20 cellular contexts compared by ENCODE assay signal in genomic region chr10:44920252-44920651, GRCh38. TPM values are rescaled to one million over a fixed set of nuclear protein-coding genes. Genes with fewer than 3 reads are reported as not detected.
DNase-seq lines count a peak whose midpoint lies in the region; TF ChIP-seq lines count a peak whose summit lies in the region.
"Had no signal": no experiment of that assay in that cellular context is flagged by ENCODE, and none has a peak within 500 bp of the region (broad histone marks: within the 10 kb centered on the region; RNA-seq: fewer than 3 reads in every experiment).

No MANE protein-coding gene starts in this region.

- POLR2A ChIA-PET in activated CD4-positive, alpha-beta T cell treated with anti-CD3 and anti-CD28 coated beads, Interleukin-2, amount 10 ng/mL, durations not matched to agents 7 days and 5 days (lab: Charles Lee), result no interaction called here

- CTCF ChIA-PET in activated CD4-positive, alpha-beta T cell treated with anti-CD3 and anti-CD28 coated beads, Interleukin-2, amount 10 ng/mL, durations not matched to agents 7 days and 5 days (lab: Charles Lee), result interaction anchor here (1.0 kb wide), 1 partner anchor 11 kb away, joined by 3 read pairs; no protein-coding TSS in a partner anchor

- DNase-seq in activated CD8-positive, alpha-beta memory T cell treated with anti-CD3 and anti-CD28 coated beads for 24 hours, result peak; percentile 26
- no peak for DNase-seq in activated CD8-positive, alpha-beta memory T cell treated with anti-CD3 and anti-CD28 coated beads, Interleukin-2, amount 50 U/mL, for 48 hours
- DNase-seq in glutamatergic neuron, result no peak
- peak; percentile 75 for DNase-seq in mesenteric fat pad (ENCODE audit: low spot score)
- DNase-seq in type B pancreatic cell (ENCODE audit: extremely low spot score, unreplicated experiment), result peak; percentile 44
- no peak for DNase-seq in NCI-H2196 treated with DMSO at 0.1 percent for 48 hours (lab: John Stamatoyannopoulos, UW; ENCODE audit: unreplicated experiment)
- no peak for DNase-seq in NCI-H1930 (lab: John Stamatoyannopoulos, UW)
- DNase-seq in activated CD4-positive, alpha-beta T cell treated with anti-CD3 and anti-CD28 coated beads, Interleukin-2, amount 10 ng/mL, durations not matched to agents 7 days and 5 days, result no peak
- DNase-seq: CD4-positive, CD25-positive, alpha-beta regulatory T cell; DMS153; DMS79; EL; GDM1; H9 had no signal

- H3K27me3 Mint-ChIP-seq in glutamatergic neuron (ENCODE audit: unreplicated experiment), result peaks cover 10% of the 10 kb centered on the region
- no peaks in the 10 kb centered on the region for H3K27me3 Mint-ChIP-seq in type B pancreatic cell
- peaks cover 8% of the 10 kb centered on the region for H3K27me3 Mint-ChIP-seq in activated CD4-positive, alpha-beta T cell treated with anti-CD3 and anti-CD28 coated beads, Interleukin-2, amount 10 ng/mL, durations not matched to agents 7 days and 5 days
- H3K27me3 Mint-ChIP-seq: CD4-positive, CD25-positive, alpha-beta regulatory T cell had no signal

- H3K27ac Mint-ChIP-seq in glutamatergic neuron (ENCODE audit: unreplicated experiment) (no peak overlapping the region), type B pancreatic cell (no peak overlapping the region)
- no peak overlapping the region for H3K27ac Mint-ChIP-seq in activated CD4-positive, alpha-beta T cell treated with anti-CD3 and anti-CD28 coated beads, Interleukin-2, amount 10 ng/mL, durations not matched to agents 7 days and 5 days
- H3K27ac Mint-ChIP-seq: B cell; CD4-positive, CD25-positive, alpha-beta regulatory T cell; CD8-positive, alpha-beta T cell; GM23338; H9 had no signal

- TF ChIP-seq CTCF in glutamatergic neuron (IDR thresholded peaks at IDR 0.05; ENCODE audit: partially characterized antibody, unreplicated experiment) (no peak), type B pancreatic cell (conservative IDR thresholded peaks at IDR 0.05) (no peak)

- H3K4me3 Mint-ChIP-seq in glutamatergic neuron (ENCODE audit: unreplicated experiment), result peak overlapping the region; percentile 44
- no peak overlapping the region for H3K4me3 Mint-ChIP-seq in type B pancreatic cell
- H3K4me3 Mint-ChIP-seq in activated CD4-positive, alpha-beta T cell treated with anti-CD3 and anti-CD28 coated beads, Interleukin-2, amount 10 ng/mL, durations not matched to agents 7 days and 5 days, result no peak overlapping the region
- H3K4me3 Mint-ChIP-seq: B cell; CD4-positive, CD25-positive, alpha-beta regulatory T cell; CD8-positive, alpha-beta T cell; GM23338; H9 had no signal

- H3K9me3 Mint-ChIP-seq in glutamatergic neuron (ENCODE audit: unreplicated experiment), result peaks cover 9% of the 10 kb centered on the region
- H3K9me3 Mint-ChIP-seq in type B pancreatic cell, result no peaks in the 10 kb centered on the region
- H3K9me3 Mint-ChIP-seq in activated CD4-positive, alpha-beta T cell treated with anti-CD3 and anti-CD28 coated beads, Interleukin-2, amount 10 ng/mL, durations not matched to agents 7 days and 5 days, result no peaks in the 10 kb centered on the region
- H3K9me3 Mint-ChIP-seq: CD8-positive, alpha-beta T cell had no signal

- H3K4me1 Mint-ChIP-seq in glutamatergic neuron (ENCODE audit: low read depth, unreplicated experiment) (no peaks in the 10 kb centered on the region), type B pancreatic cell (ENCODE audit: unreplicated experiment) (peaks cover 8% of the 10 kb centered on the region)
- H3K4me1 Mint-ChIP-seq in activated CD4-positive, alpha-beta T cell treated with anti-CD3 and anti-CD28 coated beads, Interleukin-2, amount 10 ng/mL, durations not matched to agents 7 days and 5 days, result no peaks in the 10 kb centered on the region
- H3K4me1 Mint-ChIP-seq: B cell, GM23338 had no signal

- H3K36me3 Mint-ChIP-seq in glutamatergic neuron (ENCODE audit: unreplicated experiment) (peaks cover 11% of the 10 kb centered on the region), type B pancreatic cell (no peaks in the 10 kb centered on the region)
- H3K36me3 Mint-ChIP-seq in activated CD4-positive, alpha-beta T cell treated with anti-CD3 and anti-CD28 coated beads, Interleukin-2, amount 10 ng/mL, durations not matched to agents 7 days and 5 days (ENCODE audit: low read depth), result no peaks in the 10 kb centered on the region
- H3K36me3 Mint-ChIP-seq: CD4-positive, CD25-positive, alpha-beta regulatory T cell; CD8-positive, alpha-beta T cell had no signal

RNA-seq across cellular contexts. Expression of gene TMEM72, which starts 9.1 kb away (rescaled TPM):
- total RNA-seq in glutamatergic neuron (ENCODE audit: unreplicated experiment), result not detected
- not detected for total RNA-seq in mesenteric fat pad
- 0.40 and 1.2 TPM in 2 replicates for total RNA-seq in type B pancreatic cell (ENCODE audit: low replicate concordance)
- not detected for total RNA-seq in activated CD4-positive, alpha-beta T cell treated with anti-CD3 and anti-CD28 coated beads, Interleukin-2, amount 10 ng/mL, durations not matched to agents 7 days and 5 days
- total RNA-seq: B cell; Caco-2; CD4-positive, CD25-positive, alpha-beta regulatory T cell; CD8-positive, alpha-beta T cell; GM12878; GM23338; H4; H9 had no signal

RNA-seq across cellular contexts. Expression of gene RASSF4, which starts 39.4 kb away (rescaled TPM):
- total RNA-seq in glutamatergic neuron (ENCODE audit: unreplicated experiment), result 137 TPM
- total RNA-seq in mesenteric fat pad, result 122 TPM
- total RNA-seq in type B pancreatic cell (ENCODE audit: low replicate concordance), result 22.7 and 27.9 TPM in 2 replicates
- total RNA-seq in activated CD4-positive, alpha-beta T cell treated with anti-CD3 and anti-CD28 coated beads, Interleukin-2, amount 10 ng/mL, durations not matched to agents 7 days and 5 days, result under 1 TPM; 0.42 to 0.52 TPM

RNA-seq across cellular contexts. Expression of gene DEPP1, which starts 58.4 kb away (rescaled TPM):
- 13.6 TPM for total RNA-seq in glutamatergic neuron (ENCODE audit: unreplicated experiment)
- 566 TPM for total RNA-seq in mesenteric fat pad
- 25.7 and 53.0 TPM in 2 replicates for total RNA-seq in type B pancreatic cell (ENCODE audit: low replicate concordance)
- under 1 TPM; 0.22 to 0.33 TPM for total RNA-seq in activated CD4-positive, alpha-beta T cell treated with anti-CD3 and anti-CD28 coated beads, Interleukin-2, amount 10 ng/mL, durations not matched to agents 7 days and 5 days
- total RNA-seq: B cell; CD8-positive, alpha-beta T cell had no signal

Comparison
In these comparisons a context has a peak if more than half of its experiments do, and no peak if none do; other contexts are left out.
1. DNase-seq: peak in activated CD8-positive, alpha-beta memory T cell treated with anti-CD3 and anti-CD28 coated beads for 24 hours (single experiment), mesenteric fat pad (single experiment) and type B pancreatic cell (single experiment); none in activated CD8-positive, alpha-beta memory T cell treated with anti-CD3 and anti-CD28 coated beads, Interleukin-2, amount 50 U/mL, for 48 hours (single experiment), glutamatergic neuron (single experiment), NCI-H2196 treated with DMSO at 0.1 percent for 48 hours (single experiment), NCI-H1930 (0 of 2) and activated CD4-positive, alpha-beta T cell treated with anti-CD3 and anti-CD28 coated beads, Interleukin-2, amount 10 ng/mL, durations not matched to agents 7 days and 5 days (single experiment).
2. RNA of gene RASSF4, which starts 39.4 kb away (total RNA-seq): 137 TPM in glutamatergic neuron (single experiment), 122 TPM in mesenteric fat pad (single experiment) and 22.7 to 27.9 TPM in type B pancreatic cell; 0.42 to 0.52 TPM in activated CD4-positive, alpha-beta T cell treated with anti-CD3 and anti-CD28 coated beads, Interleukin-2, amount 10 ng/mL, durations not matched to agents 7 days and 5 days; every median in the first group is over 10 times any median in the second.
3. RNA of gene DEPP1, which starts 58.4 kb away (total RNA-seq): 566 TPM in mesenteric fat pad (single experiment); 25.7 to 53.0 TPM in type B pancreatic cell, 13.6 TPM in glutamatergic neuron (single experiment) and 0.22 to 0.33 TPM in activated CD4-positive, alpha-beta T cell treated with anti-CD3 and anti-CD28 coated beads, Interleukin-2, amount 10 ng/mL, durations not matched to agents 7 days and 5 days; every median in the first group is over 10 times any median in the second.